Comparison of ENCODE assay signal across 16 cellular contexts in the genomic region with DNA sequence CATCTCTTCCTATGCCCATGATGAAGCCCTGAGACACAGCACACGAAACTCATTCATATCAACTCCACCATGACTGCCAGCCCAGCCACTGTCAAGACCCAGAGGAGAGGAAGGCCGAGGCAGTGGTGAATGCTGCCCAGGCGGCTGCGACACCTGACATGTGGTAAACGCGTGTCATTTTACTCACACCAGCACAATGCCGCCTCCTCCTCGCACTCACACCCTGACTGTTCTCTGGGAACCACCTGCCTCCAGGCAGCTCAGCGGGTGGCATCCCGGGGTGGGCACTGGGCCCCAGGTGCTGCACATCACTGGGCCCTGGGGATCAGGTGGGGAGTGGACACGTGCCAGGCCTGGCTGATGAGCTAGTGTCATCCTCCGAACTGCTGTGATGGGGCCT.
"Had no signal": no experiment of that assay in that cellular context is flagged by ENCODE, and none has a peak within 500 bp of the region (broad histone marks: within the 10 kb centered on the region; RNA-seq: fewer than 3 reads in every experiment).

No MANE protein-coding gene starts in this region.

- H3K36me3 Mint-ChIP-seq: activated CD4-positive, alpha-beta memory T cell treated with anti-CD3 and anti-CD28 coated beads for 36 hours had no signal

- H3K27ac ChIP-seq: epithelial cell of prostate had no signal

- DNase-seq: activated CD4-positive, alpha-beta memory T cell treated with anti-CD3 and anti-CD28 coated beads for 36 hours; activated CD4-positive, alpha-beta T cell treated with anti-CD3 and anti-CD28 coated beads for 1 hour; activated T-cell treated with anti-CD3 and anti-CD28 coated beads, Interleukin-2, amount 50 U/mL, for 72 hours; dermis blood vessel endothelial cell; effector memory CD8-positive, alpha-beta T cell; left cardiac atrium; lower lobe of right lung; posterior cingulate gyrus; stimulated activated CD4-positive, alpha-beta T cell treated with anti-CD3 and anti-CD28 coated beads, Interleukin-4, amount 100 ng/mL, for 4 hours; stimulated activated CD8-positive, alpha-beta memory T cell treated with anti-CD3 and anti-CD28 coated beads, Interleukin-4, amount 100 ng/mL, for 48 hours; T-helper 9 cell had no signal

- H3K27me3 ChIP-seq: heart left ventricle, right atrium auricular region had no signal

- H3K9me3 Mint-ChIP-seq: activated CD4-positive, alpha-beta memory T cell treated with anti-CD3 and anti-CD28 coated beads for 36 hours; activated T-cell treated with anti-CD3 and anti-CD28 coated beads, Interleukin-2, amount 50 U/mL, for 72 hours; effector memory CD8-positive, alpha-beta T cell; stimulated activated naive CD8-positive, alpha-beta T cell treated with anti-CD3 and anti-CD28 coated beads, Interleukin-15, Interleukin-2, amounts not matched to agents 100 ng/mL and 50 ng/mL, for 24 hours had no signal

- H3K4me3 Mint-ChIP-seq: activated CD4-positive, alpha-beta memory T cell treated with anti-CD3 and anti-CD28 coated beads for 36 hours; activated T-cell treated with anti-CD3 and anti-CD28 coated beads, Interleukin-2, amount 50 U/mL, for 72 hours; effector memory CD8-positive, alpha-beta T cell; stimulated activated naive CD8-positive, alpha-beta T cell treated with anti-CD3 and anti-CD28 coated beads, Interleukin-15, Interleukin-2, amounts not matched to agents 100 ng/mL and 50 ng/mL, for 24 hours had no signal

- H3K27me3 Mint-ChIP-seq: activated CD4-positive, alpha-beta memory T cell treated with anti-CD3 and anti-CD28 coated beads for 36 hours; effector memory CD8-positive, alpha-beta T cell; stimulated activated naive CD8-positive, alpha-beta T cell treated with anti-CD3 and anti-CD28 coated beads, Interleukin-15, Interleukin-2, amounts not matched to agents 100 ng/mL and 50 ng/mL, for 24 hours had no signal

- H3K9me3 ChIP-seq: heart left ventricle, lower lobe of right lung, right atrium auricular region, thoracic aorta had no signal

- H3K4me3 ChIP-seq: heart left ventricle, lower lobe of right lung, right atrium auricular region, thoracic aorta had no signal

- H3K36me3 ChIP-seq: heart left ventricle, lower lobe of right lung, right atrium auricular region, thoracic aorta had no signal

- ATAC-seq: activated T-cell treated with anti-CD3 and anti-CD28 coated beads, Interleukin-2, amount 50 U/mL, for 72 hours; effector memory CD8-positive, alpha-beta T cell had no signal

- H3K27ac Mint-ChIP-seq: activated CD4-positive, alpha-beta memory T cell treated with anti-CD3 and anti-CD28 coated beads for 36 hours; activated T-cell treated with anti-CD3 and anti-CD28 coated beads, Interleukin-2, amount 50 U/mL, for 72 hours; stimulated activated naive CD8-positive, alpha-beta T cell treated with anti-CD3 and anti-CD28 coated beads, Interleukin-15, Interleukin-2, amounts not matched to agents 100 ng/mL and 50 ng/mL, for 24 hours had no signal
